21 cellular contexts compared by ENCODE assay signal in genomic region chr2:12870692-12871091, GRCh38.
"Had no signal": no experiment of that assay in that cellular context is flagged by ENCODE, and none has a peak within 500 bp of the region (broad histone marks: within the 10 kb centered on the region; RNA-seq: fewer than 3 reads in every experiment).

No MANE protein-coding gene starts in this region.

- H3K36me3 ChIP-seq: Peyer's patch had no signal

- H3K27me3 ChIP-seq: Peyer's patch had no signal

- H3K4me3 ChIP-seq: Peyer's patch had no signal

- H3K27ac ChIP-seq: Peyer's patch, RWPE1 had no signal

- ATAC-seq: activated CD4-positive, CD25-positive, alpha-beta regulatory T cell treated with anti-CD3 and anti-CD28 coated beads, Interleukin-2, amount 50 U/mL, for 24 hours; activated CD8-positive, alpha-beta T cell treated with anti-CD3 and anti-CD28 coated beads, Interleukin-2, amount 10 ng/mL, durations not matched to agents 7 days and 5 days had no signal

- DNase-seq: activated CD4-positive, alpha-beta T cell treated with anti-CD3 and anti-CD28 coated beads for 4 hours; activated CD8-positive, alpha-beta memory T cell treated with anti-CD3 and anti-CD28 coated beads, Interleukin-2, amount 50 U/mL, for 48 hours; activated CD8-positive, alpha-beta T cell treated with anti-CD3 and anti-CD28 coated beads, Interleukin-2, amount 10 ng/mL, durations not matched to agents 7 days and 5 days; activated effector memory CD4-positive, alpha-beta T cell treated with Interleukin-2 at 50 U/mL for 16 hours; activated naive CD4-positive, alpha-beta T cell; activated T-cell treated with anti-CD3 and anti-CD28 coated beads, Interleukin-2, amount 50 U/mL, for 1 hour; aorta; MM.1S; NCI-H1105; NCI-H1436 treated with DMSO at 0.1 percent for 48 hours; NCI-H187; NCI-H2081; NCI-H510A treated with DMSO at 0.1 percent for 48 hours; NCI-H69; NK-92 treated with Interleukin-12 subunit alpha and Interleukin-12 subunit beta, amount 100 ng/mL, for 24 hours; Peyer's patch; SHP77 treated with DMSO at 0.1 percent for 48 hours had no signal

- H3K4me3 Mint-ChIP-seq: activated CD8-positive, alpha-beta T cell treated with anti-CD3 and anti-CD28 coated beads, Interleukin-2, amount 10 ng/mL, durations not matched to agents 7 days and 5 days; activated naive CD4-positive, alpha-beta T cell treated with anti-CD3 and anti-CD28 coated beads, Interleukin-2, amount 50 U/mL, for 24 hours; T-helper 1 cell treated with Interleukin-12 subunit alpha and Interleukin-12 subunit beta and Interleukin-4 antibody, amounts not matched to agents 30 μg/mL and 1 μg/mL, for 36 hours had no signal

- H3K27ac Mint-ChIP-seq: activated CD8-positive, alpha-beta T cell treated with anti-CD3 and anti-CD28 coated beads, Interleukin-2, amount 10 ng/mL, durations not matched to agents 7 days and 5 days; T-helper 1 cell treated with Interleukin-12 subunit alpha and Interleukin-12 subunit beta and Interleukin-4 antibody, amounts not matched to agents 30 μg/mL and 1 μg/mL, for 36 hours had no signal

- H3K4me1 ChIP-seq: Peyer's patch had no signal

- H3K9me3 ChIP-seq: Peyer's patch had no signal
